8 cellular contexts compared by ENCODE assay signal in genomic region chr19:40592170-40592569, GRCh38. TPM values are rescaled to one million over a fixed set of nuclear protein-coding genes. Genes with fewer than 3 reads are reported as not detected.
DNase-seq lines count a peak whose midpoint lies in the region; ATAC-seq, FAIRE-seq and TF ChIP-seq lines count a peak whose summit lies in the region.

No MANE protein-coding gene starts in this region.

- H3K4me3 ChIP-seq in AG10803 (ENCODE audit: low read length), result no peak overlapping the region
- H3K4me3 ChIP-seq in choroid plexus epithelial cell (ENCODE audit: low read depth, low read length), result no peak overlapping the region
- no peak overlapping the region for H3K4me3 ChIP-seq in small intestine (ENCODE audit: low read depth in 1 of 2, low read length in 2 of 2)

- DNase-seq in AG10803 (ENCODE audit: low read depth), result peak; percentile 35
- DNase-seq in GM20000 (ENCODE audit: low spot score), result peak; percentile 79
- DNase-seq in NCI-H526 treated with DMSO at 0.1 percent for 48 hours (lab: John Stamatoyannopoulos, UW), result peak; percentile 61
- peak; percentile 90 for DNase-seq in choroid plexus epithelial cell (ENCODE audit: low read depth)
- DNase-seq in small intestine, result peak; percentile 56

- H3K27me3 ChIP-seq in small intestine (ENCODE audit: control insufficient read depth in 2 of 2, insufficient read depth in 2 of 2, low read length in 2 of 2), result peaks cover 0 to 2% of the 10 kb centered on the region in 2 donors

- no peak for TF ChIP-seq POLR2A in GM18505 (IDR thresholded peaks at IDR 0.05; ENCODE audit: borderline replicate concordance, extremely low read depth, insufficient read depth, insufficient read length)

- H3K9me3 ChIP-seq in small intestine (ENCODE audit: control insufficient read depth, low read depth), result no peaks in the 10 kb centered on the region

- H3K36me3 ChIP-seq in small intestine (ENCODE audit: control insufficient read depth in 2 of 2, insufficient read depth in 2 of 2, low read length in 2 of 2), result peaks cover 0 to 6% of the 10 kb centered on the region in 2 donors

- WGBS in small intestine, 3 donors, result 89 to 90% (median 89%) methylated on average over 4 of the region's 4 CpGs

- H3K27ac ChIP-seq in small intestine (ENCODE audit: low read depth in 1 of 2, low read length in 1 of 2), result no peak overlapping the region

- TF ChIP-seq CTCF in AG10803 (conservative IDR thresholded peaks at IDR 0.05; ENCODE audit: low read length), result no peak
- no peak for TF ChIP-seq CTCF in GM20000 (IDR thresholded peaks at IDR 0.05; ENCODE audit: extremely low read depth, missing control alignments)
- TF ChIP-seq CTCF in choroid plexus epithelial cell (conservative IDR thresholded peaks at IDR 0.05; ENCODE audit: low read depth, low read length), result no peak

- ATAC-seq in GM19455 (IDR thresholded peaks at IDR 0.05; ENCODE audit: unreplicated experiment) (no peak), GM18505 (IDR thresholded peaks at IDR 0.05; ENCODE audit: unreplicated experiment) (no peak), HG03354 (IDR thresholded peaks at IDR 0.05; ENCODE audit: poor library complexity, severe bottlenecking, unreplicated experiment) (no peak)

- H3K4me1 ChIP-seq in small intestine (ENCODE audit: control insufficient read depth in 2 of 2, insufficient read depth in 1 of 2, low read depth in 1 of 2, low read length in 1 of 2), result no peaks in the 10 kb centered on the region

- no peak for FAIRE-seq in small intestine (lab: Jason Lieb, UNC)

RNA-seq across cellular contexts. Expression of gene LTBP4, which starts 9.0 kb away (rescaled TPM):
- 100 to 1,000 TPM in 1 of 3 donors, 10 to 100 TPM in 2; 63.3 to 162 (median 69.2) TPM for polyA plus RNA-seq in small intestine

RNA-seq across cellular contexts. Expression of gene SHKBP1, which starts 15.5 kb away (rescaled TPM):
- 10 to 100 TPM; 56.6 to 70.3 (median 64.2) TPM for polyA plus RNA-seq in small intestine

Comparison
In these comparisons a context has a peak if more than half of its experiments do, and no peak if none do; other contexts are left out.
1. DNase-seq: peak in every context shown above with its lines; median percentile 90 in choroid plexus epithelial cell; 79 in GM20000; 61 in NCI-H526 treated with DMSO at 0.1 percent for 48 hours; 56 in small intestine; 35 in AG10803.